ENCODE assay signal across 23 cellular contexts in genomic region chr6:107644513-107644912, GRCh38.
DNase-seq lines count a peak whose midpoint lies in the region; ATAC-seq, FAIRE-seq and TF ChIP-seq lines count a peak whose summit lies in the region.
"Had no signal": no experiment of that assay in that cellular context is flagged by ENCODE, and none has a peak within 500 bp of the region (broad histone marks: within the 10 kb centered on the region; RNA-seq: fewer than 3 reads in every experiment).

No MANE protein-coding gene starts in this region.

- H3K36me3 ChIP-seq in bronchial epithelial cell (ENCODE audit: control insufficient read depth, insufficient read depth, low read length) (no peaks in the 10 kb centered on the region), subcutaneous abdominal adipose tissue (ENCODE audit: control insufficient read depth in 5 of 5, insufficient read depth in 5 of 5, low read length in 5 of 5) (no peaks in the 10 kb centered on the region)

- H3K27ac ChIP-seq in subcutaneous abdominal adipose tissue (ENCODE audit: low read depth, low read length) (peak overlapping the region; percentile 51), dorsolateral prefrontal cortex (no peak overlapping the region)
- H3K27ac ChIP-seq: RWPE1 had no signal

- H3K27ac Mint-ChIP-seq in nephron, result peak overlapping the region; percentile 33 to 59 (median 46)
- H3K27ac Mint-ChIP-seq: IgD-negative memory B cell had no signal

- H3K9me3 ChIP-seq in subcutaneous abdominal adipose tissue (ENCODE audit: control insufficient read depth in 5 of 5, low read length in 5 of 5), result no peaks in the 10 kb centered on the region

- H3K4me3 Mint-ChIP-seq in nephron, result no peak overlapping the region
- H3K4me3 Mint-ChIP-seq: IgD-negative memory B cell had no signal

- H3K4me1 ChIP-seq in subcutaneous abdominal adipose tissue (ENCODE audit: control insufficient read depth in 5 of 5, insufficient read depth in 5 of 5, low read length in 5 of 5), result peaks cover 15 to 57% (median 49%) of the 10 kb centered on the region in 5 donors

- H3K9me3 Mint-ChIP-seq in nephron, result no peaks in the 10 kb centered on the region
- H3K9me3 Mint-ChIP-seq: IgD-negative memory B cell had no signal

- no peak overlapping the region for H3K4me3 ChIP-seq in bronchial epithelial cell (ENCODE audit: low read depth, low read length)
- no peak overlapping the region for H3K4me3 ChIP-seq in subcutaneous abdominal adipose tissue (ENCODE audit: low read depth in 1 of 5, low read length in 5 of 5)
- no peak overlapping the region for H3K4me3 ChIP-seq in dorsolateral prefrontal cortex

- in situ Hi-C loops in GM13976 (cut with MboI; ENCODE audit: low sequenced_read_pairs, unreplicated experiment), result no loop called here

- DNase-seq in HEK293T (ENCODE audit: extremely low spot score), result no peak
- peak; percentile 57 for DNase-seq in bronchial epithelial cell (ENCODE audit: low read depth)
- DNase-seq in GM13976 (ENCODE audit: low spot score), result no peak
- no peak for DNase-seq in dorsolateral prefrontal cortex
- DNase-seq: C1 segment of cervical spinal cord, H7, Karpas-422, MM.1S, NCI-H1105, NCI-H1694, NCI-H2081 treated with DMSO at 0.1 percent for 48 hours, NCI-H2227 treated with DMSO at 0.1 percent for 48 hours, NCI-H510A treated with DMSO at 0.1 percent for 48 hours, NCI-H774, SIG-M5 had no signal

- peaks cover 3% of the 10 kb centered on the region for H3K27me3 Mint-ChIP-seq in nephron (ENCODE audit: low read depth)
- H3K27me3 Mint-ChIP-seq: IgD-negative memory B cell had no signal

- ATAC-seq in GM19395 (IDR thresholded peaks at IDR 0.05; ENCODE audit: unreplicated experiment), result no peak
- ATAC-seq: SK-N-SH treated with all-trans-retinoic acid at 6 μM for 48 hours had no signal

- CTCF ChIA-PET in HEK293T (lab: Yijun Ruan, JAX), result no interaction called here

- no peak overlapping the region for H3K9ac ChIP-seq in subcutaneous abdominal adipose tissue (ENCODE audit: low read length in 5 of 5)

- H3K27me3 ChIP-seq in bronchial epithelial cell (ENCODE audit: control insufficient read depth, insufficient read depth, low read length) (no peaks in the 10 kb centered on the region), subcutaneous abdominal adipose tissue (ENCODE audit: control insufficient read depth in 5 of 5, insufficient read depth in 4 of 5, low read length in 5 of 5) (no peaks in the 10 kb centered on the region), dorsolateral prefrontal cortex (no peaks in the 10 kb centered on the region)

- intact Hi-C loops in dorsolateral prefrontal cortex (cut with DNase I), result no loop called here

- no peak for TF ChIP-seq CTCF in bronchial epithelial cell (IDR thresholded peaks at IDR 0.05; ENCODE audit: insufficient read depth, low read length, severe bottlenecking)
- TF ChIP-seq CTCF in nephron (IDR thresholded peaks at IDR 0.05; ENCODE audit: unreplicated experiment in 3 of 3), result no peak
- TF ChIP-seq CTCF in GM13976 (IDR thresholded peaks at IDR 0.05; ENCODE audit: borderline replicate concordance, control extremely low read depth, extremely low read depth, insufficient read depth, missing control alignments), result no peak
- no peak for TF ChIP-seq CTCF in dorsolateral prefrontal cortex (IDR thresholded peaks at IDR 0.05 in 54 of 56, conservative IDR thresholded peaks at IDR 0.05 in 2 of 56; ENCODE audit: low read depth in 1 of 56, partially characterized antibody in 56 of 56)

- POLR2A ChIA-PET in HEK293T (lab: Yijun Ruan, JAX), result no interaction called here

- no peaks in the 10 kb centered on the region for H3K36me3 Mint-ChIP-seq in nephron (ENCODE audit: low read depth)
- H3K36me3 Mint-ChIP-seq: IgD-negative memory B cell had no signal

- peaks cover 61% of the 10 kb centered on the region for H3K4me1 Mint-ChIP-seq in nephron

- no peak for FAIRE-seq in bronchial epithelial cell (lab: Jason Lieb, UNC)
- FAIRE-seq: D721Med, GM12892 had no signal

TF ChIP-seq in HEK293T, 16 proteins besides CTCF, POLR2A, EP300 and RAD21:
- TF ChIP-seq CTBP1 (IDR thresholded peaks at IDR 0.05; ENCODE audit: borderline replicate concordance), result 0 out of 2 replicates have a peak, but pooled peaks have one; percentile 37
- no peak for TF ChIP-seq FOXK2 (IDR thresholded peaks at IDR 0.05)
TF ChIP-seq in HEK293T: peak in this region for 1.
